ENCODE assay signal across 8 cellular contexts in the genomic region with DNA sequence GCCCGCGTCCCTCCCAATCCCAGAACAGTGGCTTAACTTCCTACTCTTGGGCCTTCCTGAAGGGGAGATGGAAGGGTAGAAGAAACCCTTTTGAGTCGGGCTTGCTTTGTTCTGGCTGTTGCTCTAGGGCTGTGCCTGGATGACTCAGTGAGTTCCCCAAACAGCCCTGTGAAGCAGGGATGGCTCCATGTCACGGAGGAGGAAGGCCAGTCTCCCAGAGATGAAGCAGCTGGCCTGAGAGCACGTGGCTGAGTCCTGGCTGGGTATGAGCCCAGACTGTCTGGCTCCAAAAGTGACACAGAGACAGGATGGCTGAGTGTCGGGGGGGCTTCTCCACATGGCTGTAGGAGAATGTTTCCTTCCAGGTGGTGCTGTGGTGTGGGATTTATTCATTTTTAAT. TPM values are rescaled to one million over a fixed set of nuclear protein-coding genes. Genes with fewer than 3 reads are reported as not detected.
A peak's percentile ranks its signal among the peaks of the same experiment; 100 is the strongest.
DNase-seq lines count a peak whose midpoint lies in the region; ATAC-seq and TF ChIP-seq lines count a peak whose summit lies in the region.

No MANE protein-coding gene starts in this region.

- H3K4me1 ChIP-seq in BE2C (peaks cover 23% of the 10 kb centered on the region), ascending aorta (peaks cover 0 to 3% of the 10 kb centered on the region in 2 donors), smooth muscle cell (ENCODE audit: low read depth) (peaks cover 14% of the 10 kb centered on the region)

- peak overlapping the region; percentile 92 for H3K9ac ChIP-seq in smooth muscle cell (ENCODE audit: low read depth)

- no peaks in the 10 kb centered on the region for H3K79me2 ChIP-seq in smooth muscle cell (ENCODE audit: low read depth)

- TF ChIP-seq CTCF in BE2C (IDR thresholded peaks at IDR 0.05; ENCODE audit: low read depth, low read length), result no peak
- no peak for TF ChIP-seq CTCF in ascending aorta (IDR thresholded peaks at IDR 0.05)
- no peak for TF ChIP-seq CTCF in smooth muscle cell (IDR thresholded peaks at IDR 0.05; ENCODE audit: borderline replicate concordance, insufficient read depth, poor library complexity, severe bottlenecking)
- no peak for TF ChIP-seq CTCF in GM20000 (IDR thresholded peaks at IDR 0.05; ENCODE audit: extremely low read depth, missing control alignments)

- H3F3A ChIP-seq in smooth muscle cell (ENCODE audit: low read depth), result peaks cover 25% of the 10 kb centered on the region

- H4K20me1 ChIP-seq in smooth muscle cell (ENCODE audit: low read depth), result no peaks in the 10 kb centered on the region

- WGBS in smooth muscle cell (ENCODE audit: low lambda C conversion rate), result 24% methylated on average over 6 of the region's 6 CpGs

- DNase-seq in BE2C, result peak; percentile 85
- peak; percentile 45 for DNase-seq in NCI-H1092 (lab: John Stamatoyannopoulos, UW)
- DNase-seq in ascending aorta (ENCODE audit: low spot score in 2 of 2), result peak; percentile 54 to 79
- peak; percentile 65 for DNase-seq in iris pigment epithelial cell (ENCODE audit: low read depth)
- DNase-seq in smooth muscle cell (lab: John Stamatoyannopoulos, UW; ENCODE audit: unreplicated experiment), result peak; percentile 22
- DNase-seq in H7, result no peak
- DNase-seq in GM20000 (ENCODE audit: low spot score), result no peak

- intact Hi-C loops in ascending aorta (cut with DNase I), result no loop called here

- H3K9me3 ChIP-seq in BE2C, result no peaks in the 10 kb centered on the region
- no peaks in the 10 kb centered on the region for H3K9me3 ChIP-seq in ascending aorta
- H3K9me3 ChIP-seq in smooth muscle cell (replicated peaks; ENCODE audit: low read depth), result no peaks in the 10 kb centered on the region

- H3K36me3 ChIP-seq in BE2C (no peaks in the 10 kb centered on the region), ascending aorta (no peaks in the 10 kb centered on the region), smooth muscle cell (ENCODE audit: low read depth) (no peaks in the 10 kb centered on the region), H7 (replicated peaks; ENCODE audit: control insufficient read depth, insufficient read depth, low read length) (no peaks in the 10 kb centered on the region)

- TF ChIP-seq POLR2A in GM18505 (IDR thresholded peaks at IDR 0.05; ENCODE audit: borderline replicate concordance, extremely low read depth, insufficient read depth, insufficient read length), result no peak

- H3K4me3 ChIP-seq in BE2C (ENCODE audit: low read depth, low read length), result no peak overlapping the region
- no peak overlapping the region for H3K4me3 ChIP-seq in ascending aorta
- H3K4me3 ChIP-seq in smooth muscle cell, result no peak overlapping the region
- no peak overlapping the region for H3K4me3 ChIP-seq in H7 (ENCODE audit: insufficient read depth, low read depth, low read length)

- H3K27ac ChIP-seq in ascending aorta (peak overlapping the region; percentile 56 to 65), smooth muscle cell (ENCODE audit: low read depth) (peak overlapping the region; percentile 97)

- H3K4me2 ChIP-seq in smooth muscle cell, result peak overlapping the region; percentile 78

- peak overlapping the region; percentile 60 for H2AFZ ChIP-seq in smooth muscle cell (ENCODE audit: low read depth)

- ATAC-seq in GM18505 (IDR thresholded peaks at IDR 0.05; ENCODE audit: unreplicated experiment), result no peak

- H3K27me3 ChIP-seq in BE2C (no peaks in the 10 kb centered on the region), ascending aorta (no peaks in the 10 kb centered on the region), smooth muscle cell (ENCODE audit: low read depth) (no peaks in the 10 kb centered on the region), H7 (ENCODE audit: control insufficient read depth, insufficient read depth, low read length) (no peaks in the 10 kb centered on the region)

RNA-seq across cellular contexts. Expression of gene SYTL3, which starts 4.6 kb away (rescaled TPM):
- polyA plus RNA-seq in BE2C (2012; ENCODE audit: insufficient read depth, insufficient read length, low read depth), result 0.39 TPM
- total RNA-seq in ascending aorta (4.7 TPM), smooth muscle cell (0.13 and 1.3 TPM in 2 replicates)
- 1.2 and 1.3 TPM in 2 replicates for polyA plus RNA-seq in smooth muscle cell
- 0.74 and 1.2 TPM in 2 replicates for total RNA-seq in H7 (2014; rRNA removed; shearing (Covaris generic))

RNA-seq across cellular contexts. Expression of gene DYNLT1, which starts 10.0 kb away (rescaled TPM):
- 122 TPM for polyA plus RNA-seq in BE2C (2012; ENCODE audit: insufficient read depth, insufficient read length, low read depth)
- 5.7 TPM for total RNA-seq in ascending aorta
- 127 and 129 TPM in 2 replicates for total RNA-seq in smooth muscle cell
- 225 and 286 TPM in 2 replicates for polyA plus RNA-seq in smooth muscle cell
- 59.9 and 67.6 TPM in 2 replicates for total RNA-seq in H7 (2014; rRNA removed; shearing (Covaris generic))

Comparison
In these comparisons a context has a peak if more than half of its experiments do, and no peak if none do; other contexts are left out.
1. DNase-seq: peak in BE2C (single experiment), NCI-H1092 (single experiment), ascending aorta (2 of 2), iris pigment epithelial cell (single experiment) and smooth muscle cell (single experiment); none in H7 (single experiment) and GM20000 (single experiment).